Comparison of ENCODE assay signal across 1 cellular context in the genomic region with DNA sequence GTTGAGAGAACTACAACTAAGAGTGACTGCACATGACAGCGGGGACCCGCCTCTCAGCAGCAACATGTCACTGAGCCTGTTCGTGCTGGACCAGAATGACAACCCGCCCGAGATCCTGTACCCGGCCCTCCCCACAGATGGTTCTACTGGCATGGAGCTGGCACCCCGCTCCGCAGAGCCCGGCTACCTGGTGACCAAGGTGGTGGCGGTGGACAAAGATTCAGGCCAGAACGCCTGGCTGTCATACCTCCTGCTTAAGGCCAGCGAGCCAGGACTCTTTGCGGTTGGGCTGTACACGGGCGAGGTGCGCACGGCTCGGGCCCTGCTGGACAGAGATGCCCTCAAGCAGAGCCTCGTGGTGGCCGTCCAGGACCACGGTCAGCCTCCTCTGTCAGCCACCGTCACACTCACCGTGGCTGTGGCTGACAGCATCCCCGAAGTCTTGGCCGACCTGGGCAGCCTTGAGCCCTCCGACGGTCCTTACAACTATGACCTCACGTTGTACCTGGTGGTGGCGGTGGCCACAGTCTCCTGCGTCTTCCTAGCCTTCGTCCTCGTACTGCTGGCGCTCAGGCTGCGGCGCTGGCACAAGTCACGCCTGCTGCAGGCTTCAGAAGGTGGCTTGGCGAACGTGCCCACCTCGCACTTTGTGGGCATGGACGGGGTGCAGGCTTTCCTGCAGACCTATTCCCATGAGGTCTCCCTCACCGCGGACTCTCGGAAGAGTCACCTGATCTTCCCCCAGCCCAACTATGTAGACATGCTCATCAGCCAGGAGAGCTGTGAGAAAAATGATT.
TF ChIP-seq lines count a peak whose summit lies in the region.

No MANE protein-coding gene starts in this region.

TF ChIP-seq in IMR-90, 13 proteins besides CTCF, POLR2A, EP300 and RAD21:
- TF ChIP-seq RCOR1 (IDR thresholded peaks at IDR 0.05; ENCODE audit: insufficient replicate concordance, low read length) (no peak), CEBPB (IDR thresholded peaks at IDR 0.05; ENCODE audit: low read depth, low read length) (no peak), SMC3 (IDR thresholded peaks at IDR 0.05; ENCODE audit: low read depth, low read length) (no peak), FOS (IDR thresholded peaks at IDR 0.05; ENCODE audit: low read depth, low read length) (no peak), ELK1 (IDR thresholded peaks at IDR 0.05; ENCODE audit: borderline replicate concordance, low read depth, low read length) (no peak), CHD1 (IDR thresholded peaks at IDR 0.05; ENCODE audit: low read depth, low read length) (no peak), MAFK (IDR thresholded peaks at IDR 0.05; ENCODE audit: low read depth, low read length) (no peak), MAZ (IDR thresholded peaks at IDR 0.05; ENCODE audit: borderline replicate concordance, low read depth, low read length) (no peak), NFE2L2 (IDR thresholded peaks at IDR 0.05; ENCODE audit: low read depth, low read length) (no peak), RFX5 (IDR thresholded peaks at IDR 0.05; ENCODE audit: low read depth, low read length) (no peak), BHLHE40 (IDR thresholded peaks at IDR 0.05; ENCODE audit: low read depth, low read length) (no peak), MXI1 (IDR thresholded peaks at IDR 0.05; ENCODE audit: borderline replicate concordance, low read depth, low read length) (no peak)
- TF ChIP-seq, protein P1, sequence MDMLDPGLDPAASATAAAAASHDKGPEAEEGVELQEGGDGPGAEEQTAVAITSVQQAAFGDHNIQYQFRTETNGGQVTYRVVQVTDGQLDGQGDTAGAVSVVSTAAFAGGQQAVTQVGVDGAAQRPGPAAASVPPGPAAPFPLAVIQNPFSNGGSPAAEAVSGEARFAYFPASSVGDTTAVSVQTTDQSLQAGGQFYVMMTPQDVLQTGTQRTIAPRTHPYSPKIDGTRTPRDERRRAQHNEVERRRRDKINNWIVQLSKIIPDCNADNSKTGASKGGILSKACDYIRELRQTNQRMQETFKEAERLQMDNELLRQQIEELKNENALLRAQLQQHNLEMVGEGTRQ (IDR thresholded peaks at IDR 0.05; ENCODE audit: low read depth, low read length), result no peak
TF ChIP-seq in IMR-90: peak in this region for 0.
